In genomic region chr12:72549184-72549583, GRCh38 we compare ENCODE assay signal across 38 cellular contexts.
"Had no signal": no experiment of that assay in that cellular context is flagged by ENCODE, and none has a peak within 500 bp of the region (broad histone marks: within the 10 kb centered on the region; RNA-seq: fewer than 3 reads in every experiment).

No MANE protein-coding gene starts in this region.

- H3K4me1 ChIP-seq: adrenal gland, ascending aorta, breast epithelium had no signal

- H3K27me3 Mint-ChIP-seq: activated naive CD4-positive, alpha-beta T cell treated with anti-CD3 and anti-CD28 coated beads, Interleukin-2, amount 10 ng/mL, durations not matched to agents 7 days and 5 days; activated naive CD4-positive, alpha-beta T cell treated with anti-CD3 and anti-CD28 coated beads, Interleukin-2, amount 50 U/mL, for 24 hours; activated naive CD8-positive, alpha-beta T cell; activated naive CD8-positive, alpha-beta T cell treated with anti-CD3 and anti-CD28 coated beads for 36 hours; activated naive CD8-positive, alpha-beta T cell treated with anti-CD3 and anti-CD28 coated beads, Interleukin-2, amount 10 ng/mL, durations not matched to agents 7 days and 5 days; activated naive CD8-positive, alpha-beta T cell treated with anti-CD3 and anti-CD28 coated beads, Interleukin-2, amount 50 U/mL, for 24 hours; activated T-cell treated with anti-CD3 and anti-CD28 coated beads, Interleukin-2, amount 50 U/mL, for 24 hours; activated T-helper 17 cell treated with anti-CD3 and anti-CD28 coated beads, Interleukin-2, amount 50 U/mL, for 72 hours; central memory CD8-positive, alpha-beta T cell had no signal

- H3K4me1 Mint-ChIP-seq: activated naive CD4-positive, alpha-beta T cell treated with anti-CD3 and anti-CD28 coated beads, Interleukin-2, amount 10 ng/mL, durations not matched to agents 7 days and 5 days; activated naive CD4-positive, alpha-beta T cell treated with anti-CD3 and anti-CD28 coated beads, Interleukin-2, amount 50 U/mL, for 24 hours; activated naive CD8-positive, alpha-beta T cell treated with anti-CD3 and anti-CD28 coated beads for 36 hours; activated naive CD8-positive, alpha-beta T cell treated with anti-CD3 and anti-CD28 coated beads, Interleukin-2, amount 10 ng/mL, durations not matched to agents 7 days and 5 days; activated naive CD8-positive, alpha-beta T cell treated with anti-CD3 and anti-CD28 coated beads, Interleukin-2, amount 50 U/mL, for 24 hours; activated T-helper 17 cell treated with anti-CD3 and anti-CD28 coated beads, Interleukin-2, amount 50 U/mL, for 72 hours; brain; central memory CD8-positive, alpha-beta T cell had no signal

- H3K27ac ChIP-seq: adrenal gland, ascending aorta, body of pancreas, brain microvascular endothelial cell, breast epithelium, cardiac muscle cell had no signal

- ATAC-seq: activated naive CD4-positive, alpha-beta T cell treated with anti-CD3 and anti-CD28 coated beads, Interleukin-2, amount 50 U/mL, for 72 hours; activated naive CD8-positive, alpha-beta T cell treated with anti-CD3 and anti-CD28 coated beads, Interleukin-2, amount 50 U/mL, for 24 hours; activated T-cell treated with anti-CD3 and anti-CD28 coated beads, Interleukin-2, amount 50 U/mL, for 4 hours; activated T-cell treated with anti-CD3 and anti-CD28 coated beads, Interleukin-2, amount 50 U/mL, for 72 hours; activated T-helper 17 cell treated with anti-CD3 and anti-CD28 coated beads, Interleukin-2, amount 50 U/mL, for 72 hours; body of pancreas had no signal

- H3K9me3 Mint-ChIP-seq: activated naive CD8-positive, alpha-beta T cell treated with anti-CD3 and anti-CD28 coated beads for 36 hours; activated T-helper 1 cell treated with anti-CD3 and anti-CD28 coated beads, Interleukin-12 subunit alpha, Interleukin-12 subunit beta, Interleukin-2, Interleukin-4 antibody, amounts not matched to agents 30 ng/mL and 10 ng/mL and 1 ng/mL, durations not matched to agents 14 hours and 24 hours and 36 hours; brain had no signal

- H3K4me3 Mint-ChIP-seq: activated naive CD4-positive, alpha-beta T cell treated with anti-CD3 and anti-CD28 coated beads for 36 hours; activated naive CD4-positive, alpha-beta T cell treated with anti-CD3 and anti-CD28 coated beads, Interleukin-2, amount 10 ng/mL, durations not matched to agents 7 days and 5 days; activated naive CD4-positive, alpha-beta T cell treated with anti-CD3 and anti-CD28 coated beads, Interleukin-2, amount 50 U/mL, for 24 hours; activated naive CD8-positive, alpha-beta T cell; activated naive CD8-positive, alpha-beta T cell treated with anti-CD3 and anti-CD28 coated beads for 36 hours; activated naive CD8-positive, alpha-beta T cell treated with anti-CD3 and anti-CD28 coated beads, Interleukin-2, amount 10 ng/mL, durations not matched to agents 7 days and 5 days; activated naive CD8-positive, alpha-beta T cell treated with anti-CD3 and anti-CD28 coated beads, Interleukin-2, amount 50 U/mL, for 24 hours; activated T-cell treated with anti-CD3 and anti-CD28 coated beads, Interleukin-2, amount 50 U/mL, for 24 hours; activated T-cell treated with anti-CD3 and anti-CD28 coated beads, Interleukin-2, amount 50 U/mL, for 4 hours; activated T-cell treated with anti-CD3 and anti-CD28 coated beads, Interleukin-2, amount 50 U/mL, for 72 hours; activated T-helper 1 cell treated with anti-CD3 and anti-CD28 coated beads, Interleukin-12 subunit alpha, Interleukin-12 subunit beta, Interleukin-2, Interleukin-4 antibody, amounts not matched to agents 30 ng/mL and 10 ng/mL and 1 ng/mL, durations not matched to agents 14 hours and 24 hours and 36 hours; activated T-helper 17 cell treated with anti-CD3 and anti-CD28 coated beads, Interleukin-2, amount 50 U/mL, for 72 hours; brain; central memory CD8-positive, alpha-beta T cell had no signal

- H3K4me3 ChIP-seq: adrenal gland, ascending aorta, body of pancreas, breast epithelium, cardiac muscle cell had no signal

- DNase-seq: activated effector memory CD4-positive, alpha-beta T cell treated with anti-CD3 and anti-CD28 coated beads, Interleukin-2, amount 50 U/mL, for 16 hours; activated effector memory CD4-positive, alpha-beta T cell treated with Interleukin-2 at 50 U/mL for 16 hours; activated gamma-delta T cell; activated gamma-delta T cell treated with Interleukin-2 at 50 U/mL for 16 hours; activated naive CD4-positive, alpha-beta T cell; activated naive CD4-positive, alpha-beta T cell treated with anti-CD3 and anti-CD28 coated beads for 36 hours; activated naive CD4-positive, alpha-beta T cell treated with anti-CD3 and anti-CD28 coated beads, Interleukin-2, amount 10 ng/mL, durations not matched to agents 7 days and 5 days; activated naive CD4-positive, alpha-beta T cell treated with anti-CD3 and anti-CD28 coated beads, Interleukin-2, amount 50 U/mL, for 16 hours; activated naive CD4-positive, alpha-beta T cell treated with Interleukin-2 at 50 U/mL for 16 hours; activated naive CD8-positive, alpha-beta T cell treated with anti-CD3 and anti-CD28 coated beads for 36 hours; activated naive CD8-positive, alpha-beta T cell treated with anti-CD3 and anti-CD28 coated beads, Interleukin-2, amount 10 ng/mL, durations not matched to agents 7 days and 5 days; activated naive CD8-positive, alpha-beta T cell treated with anti-CD3 and anti-CD28 coated beads, Interleukin-2, amount 50 U/mL, for 24 hours; activated T-cell treated with anti-CD3 and anti-CD28 coated beads, Interleukin-2, amount 50 U/mL, for 1 hour; activated T-cell treated with anti-CD3 and anti-CD28 coated beads, Interleukin-2, amount 50 U/mL, for 24 hours; activated T-cell treated with anti-CD3 and anti-CD28 coated beads, Interleukin-2, amount 50 U/mL, for 4 hours; activated T-cell treated with anti-CD3 and anti-CD28 coated beads, Interleukin-2, amount 50 U/mL, for 48 hours; activated T-cell treated with anti-CD3 and anti-CD28 coated beads, Interleukin-2, amount 50 U/mL, for 72 hours; adrenal gland; amniotic stem cell; amygdala; anterior cingulate cortex; aorta; body of pancreas; brain microvascular endothelial cell; caudate nucleus; central memory CD4-positive, alpha-beta T cell; cerebellar nuclear complex had no signal

- H3K36me3 Mint-ChIP-seq: activated naive CD4-positive, alpha-beta T cell treated with anti-CD3 and anti-CD28 coated beads, Interleukin-2, amount 10 ng/mL, durations not matched to agents 7 days and 5 days; activated naive CD4-positive, alpha-beta T cell treated with anti-CD3 and anti-CD28 coated beads, Interleukin-2, amount 50 U/mL, for 24 hours; activated naive CD4-positive, alpha-beta T cell treated with anti-CD3 and anti-CD28 coated beads, Interleukin-2, amount 50 U/mL, for 72 hours; activated naive CD8-positive, alpha-beta T cell; activated naive CD8-positive, alpha-beta T cell treated with anti-CD3 and anti-CD28 coated beads for 36 hours; activated naive CD8-positive, alpha-beta T cell treated with anti-CD3 and anti-CD28 coated beads, Interleukin-2, amount 10 ng/mL, durations not matched to agents 7 days and 5 days; brain had no signal

- H3K36me3 ChIP-seq: adrenal gland, ascending aorta, brain microvascular endothelial cell, breast epithelium, cardiac muscle cell had no signal

- H3K27ac Mint-ChIP-seq: activated naive CD4-positive, alpha-beta T cell treated with anti-CD3 and anti-CD28 coated beads for 36 hours; activated naive CD4-positive, alpha-beta T cell treated with anti-CD3 and anti-CD28 coated beads, Interleukin-2, amount 10 ng/mL, durations not matched to agents 7 days and 5 days; activated naive CD4-positive, alpha-beta T cell treated with anti-CD3 and anti-CD28 coated beads, Interleukin-2, amount 50 U/mL, for 24 hours; activated naive CD4-positive, alpha-beta T cell treated with anti-CD3 and anti-CD28 coated beads, Interleukin-2, amount 50 U/mL, for 72 hours; activated naive CD8-positive, alpha-beta T cell; activated naive CD8-positive, alpha-beta T cell treated with anti-CD3 and anti-CD28 coated beads for 36 hours; activated naive CD8-positive, alpha-beta T cell treated with anti-CD3 and anti-CD28 coated beads, Interleukin-2, amount 10 ng/mL, durations not matched to agents 7 days and 5 days; activated naive CD8-positive, alpha-beta T cell treated with anti-CD3 and anti-CD28 coated beads, Interleukin-2, amount 50 U/mL, for 24 hours; activated T-cell treated with anti-CD3 and anti-CD28 coated beads, Interleukin-2, amount 50 U/mL, for 24 hours; activated T-cell treated with anti-CD3 and anti-CD28 coated beads, Interleukin-2, amount 50 U/mL, for 72 hours; activated T-helper 1 cell treated with anti-CD3 and anti-CD28 coated beads, Interleukin-12 subunit alpha, Interleukin-12 subunit beta, Interleukin-2, Interleukin-4 antibody, amounts not matched to agents 30 ng/mL and 10 ng/mL and 1 ng/mL, durations not matched to agents 14 hours and 24 hours and 36 hours; activated T-helper 17 cell treated with anti-CD3 and anti-CD28 coated beads, Interleukin-2, amount 50 U/mL, for 72 hours; activated T-helper 2 cell treated with anti-CD3 and anti-CD28 coated beads, Interferon-gamma antibody, Interleukin-2, Interleukin-4, amounts not matched to agents 10 μg/mL and 5 μg/mL and 100 μg/mL, durations not matched to agents 14 hours and 24 hours and 36 hours; brain had no signal

- H3K27me3 ChIP-seq: adrenal gland, ascending aorta, body of pancreas, brain microvascular endothelial cell, breast epithelium, cardiac muscle cell had no signal

- H3K9me3 ChIP-seq: adrenal gland, ascending aorta, body of pancreas, breast epithelium had no signal
